12 cellular contexts compared by ENCODE assay signal in the genomic region with DNA sequence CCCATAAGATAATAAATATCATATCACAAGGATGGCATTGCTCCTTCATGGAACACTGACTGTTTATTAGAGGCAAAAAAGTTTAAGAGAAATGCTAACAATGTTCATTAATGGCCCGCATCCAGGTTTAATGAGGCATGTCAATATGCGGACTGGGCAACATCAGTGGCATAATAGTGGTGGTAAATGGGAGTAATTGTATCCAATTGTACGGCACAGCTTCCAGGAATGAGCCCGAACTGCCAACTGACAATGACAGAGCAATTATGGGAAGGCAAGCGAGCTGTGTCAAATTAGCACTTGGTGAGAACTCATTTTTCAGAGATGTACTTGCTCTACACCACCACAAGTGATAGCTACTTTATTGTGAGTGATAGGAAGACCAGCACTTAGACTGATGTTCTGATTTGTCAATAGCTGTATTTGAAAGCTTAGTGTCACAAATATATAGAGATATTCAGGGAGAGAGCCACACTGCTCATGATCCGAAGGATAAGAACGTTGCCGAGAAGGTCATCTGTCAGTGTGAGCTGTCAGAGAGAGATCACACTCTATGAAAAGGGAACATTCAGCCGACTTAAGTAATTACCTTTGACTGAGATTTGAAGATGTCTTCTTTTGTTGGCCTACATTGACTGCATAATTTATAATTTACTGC.
A peak's percentile ranks its signal among the peaks of the same experiment; 100 is the strongest.
DNase-seq lines count a peak whose midpoint lies in the region; ATAC-seq and TF ChIP-seq lines count a peak whose summit lies in the region.
"Had no signal": no experiment of that assay in that cellular context is flagged by ENCODE, and none has a peak within 500 bp of the region (broad histone marks: within the 10 kb centered on the region; RNA-seq: fewer than 3 reads in every experiment).

No MANE protein-coding gene starts in this region.

- no peak overlapping the region for H3K4me3 Mint-ChIP-seq in Calu3 (ENCODE audit: low read depth, unreplicated experiment)
- H3K4me3 Mint-ChIP-seq: dendritic cell treated with granulocyte-macrophage colony-stimulating factor and Interleukin-4, amounts not matched to agents 40 ng/mL and 50 ng/mL, for 4 days; stimulated activated naive CD8-positive, alpha-beta T cell treated with anti-CD3 and anti-CD28 coated beads, Interleukin-15, Interleukin-2, amounts not matched to agents 100 ng/mL and 50 ng/mL, for 24 hours; WTC11 had no signal

- H3K36me3 ChIP-seq in stomach, result no peaks in the 10 kb centered on the region

- no peak for DNase-seq in Calu3
- peak; percentile 99 for DNase-seq in NCI-H1105 treated with DMSO at 0.1 percent for 48 hours (lab: John Stamatoyannopoulos, UW)
- DNase-seq in NCI-H69 (lab: John Stamatoyannopoulos, UW), result peak; percentile 100
- DNase-seq in foreskin melanocyte, result peak; percentile 8
- no peak for DNase-seq in stomach
- no peak for DNase-seq in SW480 (ENCODE audit: low spot score)
- no peak for DNase-seq in COLO829 (ENCODE audit: low spot score)
- DNase-seq: GDM1 had no signal

- H3K27ac Mint-ChIP-seq in Calu3 (ENCODE audit: unreplicated experiment), result peak overlapping the region; percentile 96
- H3K27ac Mint-ChIP-seq: dendritic cell treated with granulocyte-macrophage colony-stimulating factor and Interleukin-4, amounts not matched to agents 40 ng/mL and 50 ng/mL, for 4 days; stimulated activated naive CD8-positive, alpha-beta T cell treated with anti-CD3 and anti-CD28 coated beads, Interleukin-15, Interleukin-2, amounts not matched to agents 100 ng/mL and 50 ng/mL, for 24 hours; WTC11 had no signal

- no TSS peak for BruUV-seq in Calu3 (replicated peaks; lab: Mats Ljungman, UMichigan)

- WGBS in stomach, 5 donors, result 76 to 85% (median 83%) methylated on average over 9 of the region's 9 CpGs

- TF ChIP-seq POLR2A in stomach (IDR thresholded peaks at IDR 0.05), result no peak

- intact Hi-C loops in Calu3 (cut with micrococcal nuclease; ENCODE audit: unreplicated experiment) (loop anchor here (1.0 to 10.0 kb wide), 3 partner anchors 196 to 843 kb away; no protein-coding TSS in a partner anchor), stomach (cut with DNase I; ENCODE audit: low total_unique reads) (no loop called here)

- H3K27me3 ChIP-seq in stomach, result no peaks in the 10 kb centered on the region

- peaks cover 21% of the 10 kb centered on the region for H3K4me1 Mint-ChIP-seq in Calu3 (ENCODE audit: low read depth, unreplicated experiment)
- H3K4me1 Mint-ChIP-seq: WTC11 had no signal

- H3K27me3 Mint-ChIP-seq in Calu3 (ENCODE audit: unreplicated experiment), result no peaks in the 10 kb centered on the region
- H3K27me3 Mint-ChIP-seq: dendritic cell treated with granulocyte-macrophage colony-stimulating factor and Interleukin-4, amounts not matched to agents 40 ng/mL and 50 ng/mL, for 4 days; stimulated activated naive CD8-positive, alpha-beta T cell treated with anti-CD3 and anti-CD28 coated beads, Interleukin-15, Interleukin-2, amounts not matched to agents 100 ng/mL and 50 ng/mL, for 24 hours had no signal

- H3K27ac ChIP-seq in stomach, result no peak overlapping the region

- no peak overlapping the region for H3K4me3 ChIP-seq in stomach

- CTCF ChIA-PET in Calu3 (lab: Charles Lee), result interaction anchor here (0.5 to 2.0 kb wide), 6 partner anchors 144 to 1626 kb away, joined by 3 to 10 read pairs (median 5); no protein-coding TSS in a partner anchor

- H3K4me1 ChIP-seq in stomach, result peaks cover 0 to 4% (median 0%) of the 10 kb centered on the region in 4 donors

- no peak for ATAC-seq in HG03469 (IDR thresholded peaks at IDR 0.05; ENCODE audit: unreplicated experiment)

- no peak for TF ChIP-seq EP300 in stomach (IDR thresholded peaks at IDR 0.05)

- TF ChIP-seq CTCF in Calu3 (IDR thresholded peaks at IDR 0.05; ENCODE audit: unreplicated experiment) (no peak), stomach (IDR thresholded peaks at IDR 0.05) (no peak)

- H3K36me3 Mint-ChIP-seq in Calu3 (ENCODE audit: insufficient read depth, unreplicated experiment), result peaks cover 3% of the 10 kb centered on the region
- H3K36me3 Mint-ChIP-seq: WTC11 had no signal

- H3K9me3 Mint-ChIP-seq in Calu3 (ENCODE audit: low read depth, unreplicated experiment), result no peaks in the 10 kb centered on the region
- H3K9me3 Mint-ChIP-seq: dendritic cell treated with granulocyte-macrophage colony-stimulating factor and Interleukin-4, amounts not matched to agents 40 ng/mL and 50 ng/mL, for 4 days; stimulated activated naive CD8-positive, alpha-beta T cell treated with anti-CD3 and anti-CD28 coated beads, Interleukin-15, Interleukin-2, amounts not matched to agents 100 ng/mL and 50 ng/mL, for 24 hours; WTC11 had no signal

- H3K9me3 ChIP-seq in stomach, result no peaks in the 10 kb centered on the region

Comparison
In these comparisons a context has a peak if more than half of its experiments do, and no peak if none do; other contexts are left out.
1. DNase-seq: peak in NCI-H1105 treated with DMSO at 0.1 percent for 48 hours (single experiment), NCI-H69 (single experiment) and foreskin melanocyte (single experiment); none in Calu3 (single experiment), stomach (single experiment), SW480 (single experiment) and COLO829 (single experiment).